ENCODE assay signal across 12 cellular contexts in the genomic region with DNA sequence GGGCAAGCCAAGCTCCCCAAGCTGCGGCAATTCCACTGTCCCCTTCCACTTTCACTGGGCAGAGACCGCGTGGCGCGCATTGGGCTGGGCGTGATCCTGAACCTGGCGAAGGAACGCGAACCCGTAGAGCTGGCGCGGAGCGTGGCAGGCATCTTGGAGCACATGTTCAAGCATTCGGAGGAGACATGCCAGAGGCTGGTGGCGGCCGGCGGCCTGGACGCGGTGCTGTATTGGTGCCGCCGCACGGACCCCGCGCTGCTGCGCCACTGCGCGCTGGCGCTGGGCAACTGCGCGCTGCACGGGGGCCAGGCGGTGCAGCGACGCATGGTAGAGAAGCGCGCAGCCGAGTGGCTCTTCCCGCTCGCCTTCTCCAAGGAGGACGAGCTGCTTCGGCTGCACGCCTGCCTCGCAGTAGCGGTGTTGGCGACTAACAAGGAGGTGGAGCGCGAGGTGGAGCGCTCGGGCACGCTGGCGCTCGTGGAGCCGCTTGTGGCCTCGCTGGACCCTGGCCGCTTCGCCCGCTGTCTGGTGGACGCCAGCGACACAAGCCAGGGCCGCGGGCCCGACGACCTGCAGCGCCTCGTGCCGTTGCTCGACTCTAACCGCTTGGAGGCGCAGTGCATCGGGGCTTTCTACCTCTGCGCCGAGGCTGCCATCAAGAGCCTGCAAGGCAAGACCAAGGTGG. TPM values are rescaled to one million over a fixed set of nuclear protein-coding genes. Genes with fewer than 3 reads are reported as not detected.
DNase-seq lines count a peak whose midpoint lies in the region; ATAC-seq and TF ChIP-seq lines count a peak whose summit lies in the region.
"Had no signal": no experiment of that assay in that cellular context is flagged by ENCODE, and none has a peak within 500 bp of the region (broad histone marks: within the 10 kb centered on the region; RNA-seq: fewer than 3 reads in every experiment).

No MANE protein-coding gene starts in this region.

- DNase-seq in CD14-positive monocyte (ENCODE audit: low spot score) = no peak
- peak; percentile 89 for DNase-seq in NCI-H748 (lab: John Stamatoyannopoulos, UW; ENCODE audit: unreplicated experiment)
- peak; percentile 97 for DNase-seq in endodermal cell
- peak in 2 of 3 donors; percentile 59 to 65 for DNase-seq in mucosa of descending colon
- DNase-seq: HFFc6 had no signal

- 24 to 31% methylated on average over 61 to 72 of the region's 72 CpGs for WGBS in endodermal cell (ENCODE audit: insufficient coverage in 1 of 2, insufficient read length in 1 of 2), 2 experiments

- peaks cover 4 to 16% of the 10 kb centered on the region in 2 donors for H3K36me3 Mint-ChIP-seq in CD14-positive monocyte
- no peaks in the 10 kb centered on the region for H3K36me3 Mint-ChIP-seq in endodermal cell (ENCODE audit: low read depth)

- H3K27me3 Mint-ChIP-seq in CD14-positive monocyte (ENCODE audit: low read depth in 3 of 3) (peaks cover 29 to 55% (median 37%) of the 10 kb centered on the region in 3 donors), endodermal cell (ENCODE audit: insufficient read depth) (peaks cover 98% of the 10 kb centered on the region)

- H3K4me1 ChIP-seq in endodermal cell (ENCODE audit: control insufficient read depth, insufficient read depth, low read length) (no peaks in the 10 kb centered on the region), mucosa of descending colon (ENCODE audit: low read depth) (peaks cover 2% of the 10 kb centered on the region)

- H3K27ac Mint-ChIP-seq in CD14-positive monocyte = no peak overlapping the region
- H3K27ac Mint-ChIP-seq in endodermal cell = no peak overlapping the region

- intact Hi-C loops in CD14-positive monocyte (cut with micrococcal nuclease) (no loop called here), mucosa of descending colon (cut with DNase I, micrococcal nuclease) (no loop called here)

- peak; percentile 27 for TF ChIP-seq CTCF in CD14-positive monocyte (IDR thresholded peaks at IDR 0.05)
- peak; percentile 86 for TF ChIP-seq CTCF in endodermal cell (conservative IDR thresholded peaks at IDR 0.05)
- TF ChIP-seq CTCF in mucosa of descending colon (IDR thresholded peaks at IDR 0.05) = no peak

- H3K27ac ChIP-seq in endodermal cell (ENCODE audit: low read depth, low read length) = no peak overlapping the region
- H3K27ac ChIP-seq: thoracic aorta had no signal

- H3K4me3 Mint-ChIP-seq in CD14-positive monocyte = peak overlapping the region; percentile 43 to 83
- peak overlapping the region; percentile 8 for H3K4me3 Mint-ChIP-seq in endodermal cell
- H3K4me3 Mint-ChIP-seq: HFFc6 had no signal

- H3K9me3 Mint-ChIP-seq in CD14-positive monocyte (peaks cover 0 to 5% (median 0%) of the 10 kb centered on the region in 7 donors), endodermal cell (no peaks in the 10 kb centered on the region)
- H3K9me3 Mint-ChIP-seq: HFFc6 had no signal

- H3K9ac ChIP-seq in endodermal cell (ENCODE audit: extremely low read depth, low read length, poor library complexity, severe bottlenecking) = no peak overlapping the region

- H3K36me3 ChIP-seq in endodermal cell (ENCODE audit: control insufficient read depth, insufficient read depth, low read length) (no peaks in the 10 kb centered on the region), mucosa of descending colon (ENCODE audit: low read depth) (no peaks in the 10 kb centered on the region)
- H3K36me3 ChIP-seq: thoracic aorta had no signal

- peak; percentile 45 for ATAC-seq in mucosa of descending colon
- ATAC-seq in HG03159 (IDR thresholded peaks at IDR 0.05; ENCODE audit: unreplicated experiment) = no peak
- ATAC-seq in HG03280 (IDR thresholded peaks at IDR 0.05; ENCODE audit: unreplicated experiment) = no peak
- no peak for ATAC-seq in HG02970 (IDR thresholded peaks at IDR 0.05; ENCODE audit: low FRiP score, unreplicated experiment)
- no peak for ATAC-seq in GM18867 (IDR thresholded peaks at IDR 0.05; ENCODE audit: unreplicated experiment)

- H3K4me1 Mint-ChIP-seq in CD14-positive monocyte (peaks cover 34% of the 10 kb centered on the region), endodermal cell (no peaks in the 10 kb centered on the region)

- H3K9me3 ChIP-seq in endodermal cell (ENCODE audit: control insufficient read depth, low read length) = no peaks in the 10 kb centered on the region
- H3K9me3 ChIP-seq in mucosa of descending colon = no peaks in the 10 kb centered on the region
- H3K9me3 ChIP-seq: thoracic aorta had no signal

- H3K4me3 ChIP-seq in endodermal cell (ENCODE audit: low read length) (no peak overlapping the region), mucosa of descending colon (no peak overlapping the region)
- H3K4me3 ChIP-seq: thoracic aorta had no signal

- peaks cover 82% of the 10 kb centered on the region for H3K27me3 ChIP-seq in endodermal cell (ENCODE audit: control insufficient read depth, insufficient read depth, low read length, poor library complexity, severe bottlenecking)

RNA-seq across cellular contexts. Expression of a gene that starts 9.8 kb away (rescaled TPM):
- under 1 TPM; 0.78 to 0.90 TPM for polyA plus RNA-seq in CD14-positive monocyte
- total RNA-seq in endodermal cell = 1 to 10 TPM; 1.3 to 2.0 TPM
- 11.5 TPM for polyA plus RNA-seq in endodermal cell (2013, experiment 1 of 2)
- 11.0 TPM for polyA plus RNA-seq in endodermal cell (2013, experiment 2 of 2)
- 10 to 100 TPM; 12.8 to 16.4 (median 15.0) TPM for total RNA-seq in mucosa of descending colon

RNA-seq across cellular contexts. Expression of a gene that starts 11.2 kb away (rescaled TPM):
- not detected for polyA plus RNA-seq in CD14-positive monocyte
- total RNA-seq in endodermal cell (1 to 10 TPM; 2.5 to 6.7 TPM), mucosa of descending colon (under 1 TPM; 0.23 to 0.39 (median 0.35) TPM)
- 5.6 TPM for polyA plus RNA-seq in endodermal cell (2013, experiment 1 of 2)
- polyA plus RNA-seq in endodermal cell (2013, experiment 2 of 2) = 4.4 TPM

RNA-seq across cellular contexts. Expression of a gene that starts 16.3 kb away (rescaled TPM):
- not detected for polyA plus RNA-seq in CD14-positive monocyte
- total RNA-seq in endodermal cell (not detected), mucosa of descending colon (not detected)
- not detected for polyA plus RNA-seq in endodermal cell (2013, experiment 1 of 2)
- not detected for polyA plus RNA-seq in endodermal cell (2013, experiment 2 of 2)
- total RNA-seq: HFFc6; pulmonary artery endothelial cell; T-helper 1 cell treated with Interleukin-12 subunit alpha and Interleukin-12 subunit beta and Interleukin-4 antibody, amounts not matched to agents 30 ng/mL and 1 ng/mL, for 36 hours; thoracic aorta had no signal

RNA-seq across cellular contexts. Expression of a gene that starts 24.0 kb away (rescaled TPM):
- 10 to 100 TPM; 72.4 to 76.9 TPM for polyA plus RNA-seq in CD14-positive monocyte
- 10 to 100 TPM; 69.0 to 72.1 TPM for total RNA-seq in endodermal cell
- polyA plus RNA-seq in endodermal cell (2013, experiment 1 of 2) = 56.7 TPM
- polyA plus RNA-seq in endodermal cell (2013, experiment 2 of 2) = 51.2 TPM
- 10 to 100 TPM; 71.7 to 82.4 (median 81.3) TPM for total RNA-seq in mucosa of descending colon

RNA-seq across cellular contexts. Expression of a gene that starts 24.7 kb away (rescaled TPM):
- 1 to 10 TPM; 1.5 to 1.7 TPM for polyA plus RNA-seq in CD14-positive monocyte
- total RNA-seq in endodermal cell (10 to 100 TPM in 1 of 2 donors, 1 to 10 TPM in 1; 6.9 to 10.9 TPM), mucosa of descending colon (1 to 10 TPM; 4.2 to 10.0 (median 8.6) TPM)
- polyA plus RNA-seq in endodermal cell (2013, experiment 1 of 2) = 4.0 TPM
- 5.7 TPM for polyA plus RNA-seq in endodermal cell (2013, experiment 2 of 2)

Comparison
In these comparisons a context has a peak if more than half of its experiments do, and no peak if none do; other contexts are left out.
1. RNA of a gene that starts 9.8 kb away (total RNA-seq): 12.8 to 16.4 TPM in mucosa of descending colon; 1.3 to 2.0 TPM in endodermal cell; every median in the first group is over 4 times any median in the second.